In the genomic region with DNA sequence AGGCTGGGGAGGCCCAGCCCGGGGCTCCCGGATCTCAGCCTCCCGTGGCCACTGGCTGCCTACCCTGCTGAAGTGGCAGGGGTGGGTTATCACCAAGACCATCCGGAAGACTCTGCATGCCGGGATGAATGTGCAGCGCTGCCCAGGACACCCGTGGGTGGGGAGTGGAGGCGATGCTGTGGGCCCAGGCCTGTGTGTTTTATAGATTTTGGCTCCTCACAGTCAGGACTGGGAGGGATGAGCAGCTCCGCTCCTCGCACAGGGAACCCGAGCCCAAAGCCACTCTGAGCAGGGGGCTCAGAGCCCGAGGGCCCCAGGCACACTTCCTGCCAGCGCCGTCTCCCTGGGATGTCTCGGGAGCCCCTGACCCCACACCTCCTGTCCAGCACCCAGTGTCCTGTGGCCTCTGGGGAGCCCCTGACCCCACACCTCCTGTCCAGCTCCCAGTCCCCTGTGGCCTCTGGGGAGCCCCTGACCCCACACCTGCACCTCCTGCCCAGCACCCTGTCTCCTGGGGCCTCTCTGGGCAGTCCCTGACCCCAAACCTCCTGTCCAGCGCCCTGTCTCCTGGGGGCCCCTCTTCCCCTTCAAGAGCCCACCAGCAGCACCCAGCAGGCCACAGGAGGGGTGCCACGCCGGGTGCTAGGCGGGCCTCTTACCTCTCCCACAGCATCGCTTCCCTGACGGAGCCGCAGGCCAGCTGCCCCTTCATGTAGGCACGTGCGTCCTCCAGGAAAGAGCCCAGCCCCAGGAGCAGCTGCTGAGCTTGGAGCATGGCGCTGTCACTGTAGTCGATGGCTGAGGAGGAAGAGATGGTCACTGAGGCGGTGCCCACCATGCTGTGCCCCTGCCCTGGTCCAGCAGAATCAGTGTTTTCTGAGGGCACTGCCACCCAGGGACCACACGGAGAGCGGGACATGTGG, we compare ENCODE assay signal across 33 cellular contexts. TPM values are rescaled to one million over a fixed set of nuclear protein-coding genes. Genes with fewer than 3 reads are reported as not detected.
A peak's percentile ranks its signal among the peaks of the same experiment; 100 is the strongest.
DNase-seq lines count a peak whose midpoint lies in the region; ATAC-seq, FAIRE-seq and TF ChIP-seq lines count a peak whose summit lies in the region.
"Had no signal": no experiment of that assay in that cellular context is flagged by ENCODE, and none has a peak within 500 bp of the region (broad histone marks: within the 10 kb centered on the region; RNA-seq: fewer than 3 reads in every experiment).

No MANE protein-coding gene starts in this region.

- CTCF ChIA-PET in HepG2 (lab: Yijun Ruan, JAX; ENCODE audit: low intra/inter-chr PET ratio, low total read pairs): no interaction called here
- CTCF ChIA-PET in CD8-positive, alpha-beta memory T cell (lab: Charles Lee): interaction anchor here (1.3 kb wide), 1 partner anchor 36 kb away, joined by 3 read pairs; no protein-coding TSS in a partner anchor

- no peaks in the 10 kb centered on the region for H3K9me3 Mint-ChIP-seq in central memory CD8-positive, alpha-beta T cell
- H3K9me3 Mint-ChIP-seq in nephron progenitor cell: no peaks in the 10 kb centered on the region
- H3K9me3 Mint-ChIP-seq in CD8-positive, alpha-beta memory T cell: no peaks in the 10 kb centered on the region
- H3K9me3 Mint-ChIP-seq: activated T-cell treated with anti-CD3 and anti-CD28 coated beads, Interleukin-2, amount 50 U/mL, for 24 hours; CD8-positive, alpha-beta T cell; naive thymus-derived CD4-positive, alpha-beta T cell had no signal

- TF ChIP-seq POLR2A in HepG2 (IDR thresholded peaks at IDR 0.05; ENCODE audit: insufficient read depth in 1 of 2, low read depth in 2 of 2, low read length in 2 of 2) (no peak), right lobe of liver (IDR thresholded peaks at IDR 0.05) (no peak)

- H3K27me3 Mint-ChIP-seq in central memory CD8-positive, alpha-beta T cell: no peaks in the 10 kb centered on the region
- no peaks in the 10 kb centered on the region for H3K27me3 Mint-ChIP-seq in nephron progenitor cell (ENCODE audit: low read depth, poor library complexity)
- H3K27me3 Mint-ChIP-seq in CD8-positive, alpha-beta memory T cell: no peaks in the 10 kb centered on the region
- H3K27me3 Mint-ChIP-seq: activated T-cell treated with anti-CD3 and anti-CD28 coated beads, Interleukin-2, amount 50 U/mL, for 24 hours; naive thymus-derived CD4-positive, alpha-beta T cell had no signal

- TF ChIP-seq EP300 in HepG2 (IDR thresholded peaks at IDR 0.05; ENCODE audit: low read depth in 2 of 2, low read length in 2 of 2): no peak
- no peak for TF ChIP-seq EP300 in HepG2 (CRISPR knock-in tag; IDR thresholded peaks at IDR 0.05; ENCODE audit: borderline replicate concordance)

- no peaks in the 10 kb centered on the region for H3K4me1 Mint-ChIP-seq in central memory CD8-positive, alpha-beta T cell
- H3K4me1 Mint-ChIP-seq in nephron progenitor cell: peaks cover 34% of the 10 kb centered on the region
- H3K4me1 Mint-ChIP-seq in CD8-positive, alpha-beta memory T cell: peaks cover 1 to 7% (median 4%) of the 10 kb centered on the region in 3 donors

- H3K9me3 ChIP-seq in HepG2 (ENCODE audit: low read length) (no peaks in the 10 kb centered on the region), right lobe of liver (no peaks in the 10 kb centered on the region)
- H3K9me3 ChIP-seq in CD8-positive, alpha-beta memory T cell (ENCODE audit: low read length): no peaks in the 10 kb centered on the region
- H3K9me3 ChIP-seq: testis had no signal

- peak overlapping the region; percentile 69 for H3K27ac Mint-ChIP-seq in central memory CD8-positive, alpha-beta T cell (ENCODE audit: low read depth)
- peak overlapping the region; percentile 39 for H3K27ac Mint-ChIP-seq in nephron progenitor cell
- H3K27ac Mint-ChIP-seq in CD8-positive, alpha-beta memory T cell: peak overlapping the region in 1 of 8 donors; percentile 63
- H3K27ac Mint-ChIP-seq: CD8-positive, alpha-beta T cell had no signal

- H3K4me1 ChIP-seq in HepG2 (ENCODE audit: insufficient read depth, low read length): no peaks in the 10 kb centered on the region
- peaks cover 0 to 27% (median 10%) of the 10 kb centered on the region in 4 donors for H3K4me1 ChIP-seq in right lobe of liver
- peaks cover 4% of the 10 kb centered on the region for H3K4me1 ChIP-seq in CD8-positive, alpha-beta memory T cell (ENCODE audit: insufficient read depth, low read length)

- no peak overlapping the region for H2AFZ ChIP-seq in HepG2 (ENCODE audit: low read length)

- peak; percentile 9 for ATAC-seq in HepG2
- ATAC-seq in right lobe of liver: no peak
- ATAC-seq in central memory CD8-positive, alpha-beta T cell (replicated peaks; ENCODE audit: extremely low read depth, poor library complexity, severe bottlenecking): no peak
- no peak for ATAC-seq in HG02571 (IDR thresholded peaks at IDR 0.05; ENCODE audit: unreplicated experiment)
- ATAC-seq: CD8-positive, alpha-beta T cell; left ventricle myocardium superior; naive thymus-derived CD4-positive, alpha-beta T cell had no signal

- TF ChIP-seq CTCF in HepG2 (CRISPR knock-in tag; IDR thresholded peaks at IDR 0.05): no peak
- TF ChIP-seq CTCF in right lobe of liver (IDR thresholded peaks at IDR 0.05): no peak
- no peak for TF ChIP-seq CTCF in nephron progenitor cell (IDR thresholded peaks at IDR 0.05)

- no peak overlapping the region for H3K27ac ChIP-seq in HepG2 (ENCODE audit: extremely low read length, insufficient read depth, low read length)
- H3K27ac ChIP-seq in right lobe of liver: no peak overlapping the region
- H3K27ac ChIP-seq in CD8-positive, alpha-beta memory T cell (ENCODE audit: low read depth, low read length): no peak overlapping the region
- H3K27ac ChIP-seq: cardiac muscle cell, testis had no signal

- POLR2A ChIA-PET in HepG2 (lab: Yijun Ruan, JAX): no interaction called here
- POLR2A ChIA-PET in CD8-positive, alpha-beta memory T cell (lab: Charles Lee): no interaction called here

- no peak overlapping the region for H3K4me3 Mint-ChIP-seq in central memory CD8-positive, alpha-beta T cell
- H3K4me3 Mint-ChIP-seq in nephron progenitor cell: no peak overlapping the region
- H3K4me3 Mint-ChIP-seq in CD8-positive, alpha-beta memory T cell: no peak overlapping the region
- H3K4me3 Mint-ChIP-seq: activated T-cell treated with anti-CD3 and anti-CD28 coated beads, Interleukin-2, amount 50 U/mL, for 24 hours; CD8-positive, alpha-beta T cell; naive thymus-derived CD4-positive, alpha-beta T cell had no signal

- no TSS peak for BruUV-seq in HepG2 (replicated peaks; lab: Mats Ljungman, UMichigan)

- H3K36me3 ChIP-seq in HepG2 (replicated peaks in 1 of 2; ENCODE audit: control insufficient read depth in 1 of 2, insufficient read depth in 2 of 2, low read length in 2 of 2) (peaks cover 10 to 38% of the 10 kb centered on the region in 2 experiments), right lobe of liver (peaks cover 0 to 23% (median 5%) of the 10 kb centered on the region in 4 donors)
- H3K36me3 ChIP-seq in CD8-positive, alpha-beta memory T cell (ENCODE audit: insufficient read depth, low read length): peaks cover 17% of the 10 kb centered on the region

- no peaks in the 10 kb centered on the region for H3K79me2 ChIP-seq in HepG2 (ENCODE audit: insufficient read depth, low read length)

- no peak for FAIRE-seq in HepG2 (lab: Jason Lieb, UNC)
- FAIRE-seq: A204.1, astrocyte, GM12891, H54, islet of Langerhans had no signal

- H3K4me3 ChIP-seq in HepG2 (replicated peaks in 1 of 3; ENCODE audit: insufficient read depth in 1 of 3, low read depth in 2 of 3, low read length in 3 of 3) (no peak overlapping the region), right lobe of liver (no peak overlapping the region)
- H3K4me3 ChIP-seq in CD8-positive, alpha-beta memory T cell (ENCODE audit: low read length): no peak overlapping the region
- H3K4me3 ChIP-seq: cardiac muscle cell, testis had no signal

- peaks cover 20% of the 10 kb centered on the region for H3K36me3 Mint-ChIP-seq in central memory CD8-positive, alpha-beta T cell (ENCODE audit: insufficient read depth)
- H3K36me3 Mint-ChIP-seq in nephron progenitor cell (ENCODE audit: low read depth): peaks cover 19% of the 10 kb centered on the region
- H3K36me3 Mint-ChIP-seq in CD8-positive, alpha-beta memory T cell: peaks cover 0 to 72% (median 8%) of the 10 kb centered on the region in 3 donors

- H3K27me3 ChIP-seq in HepG2 (ENCODE audit: control insufficient read depth in 1 of 2, insufficient read depth in 2 of 2, low read length in 2 of 2) (no peaks in the 10 kb centered on the region), right lobe of liver (no peaks in the 10 kb centered on the region)
- H3K27me3 ChIP-seq in CD8-positive, alpha-beta memory T cell (ENCODE audit: insufficient read depth, low read length, poor library complexity, severe bottlenecking): no peaks in the 10 kb centered on the region
- H3K27me3 ChIP-seq: cardiac muscle cell, testis had no signal

- no peaks in the 10 kb centered on the region for H4K20me1 ChIP-seq in HepG2 (ENCODE audit: insufficient read depth, low read length)

- intact Hi-C loops in HepG2 (cut with micrococcal nuclease; ENCODE audit: unreplicated experiment) (no loop called here), right lobe of liver (cut with DNase I) (no loop called here)

- no peak overlapping the region for H3K9ac ChIP-seq in HepG2 (ENCODE audit: insufficient read depth, low read depth, low read length)

- TF ChIP-seq RAD21 in HepG2 (CRISPR knock-in tag; IDR thresholded peaks at IDR 0.05): no peak

- no peak for DNase-seq in HepG2 (ENCODE audit: low spot score)
- DNase-seq in right lobe of liver: no peak
- DNase-seq in central memory CD8-positive, alpha-beta T cell (ENCODE audit: low spot score in 2 of 2): no peak
- DNase-seq in nephron progenitor cell: no peak
- DNase-seq in UCSD-AML1 (lab: John Stamatoyannopoulos, UW; ENCODE audit: unreplicated experiment): no peak
- no peak for DNase-seq in glomerular visceral epithelial cell (ENCODE audit: extremely low spot score)
- DNase-seq in CD8-positive, alpha-beta memory T cell: no peak
- DNase-seq: activated CD4-positive, alpha-beta T cell treated with anti-CD3 and anti-CD28 coated beads for 48 hours; activated T-cell treated with anti-CD3 and anti-CD28 coated beads, Interleukin-2, amount 50 U/mL, for 24 hours; CD8-positive, alpha-beta T cell; cortex of kidney; effector memory CD4-positive, alpha-beta T cell; erythroblast; glutamatergic neuron; left ventricle myocardium superior; MV-4-11; naive thymus-derived CD4-positive, alpha-beta T cell; NCI-H1436; NCI-H2081 treated with DMSO at 0.1 percent for 48 hours; NCI-H226; NCI-H69; occipital lobe; SHP77; stimulated activated CD4-positive, alpha-beta T cell treated with anti-CD3 and anti-CD28 coated beads, Interleukin-15, amount 100 ng/mL, for 24 hours; stimulated activated CD4-positive, alpha-beta T cell treated with anti-CD3 and anti-CD28 coated beads, Interleukin-4, amount 100 ng/mL, for 4 hours; testis had no signal

- 99% methylated on average over 8 of the region's 29 CpGs for WGBS in HepG2 (ENCODE audit: low lambda C conversion rate)
- WGBS in right lobe of liver (ENCODE audit: insufficient coverage, low coverage, low lambda C conversion rate, missing lambda C conversion rate): no CpG with 5 or more reads among the region's 29 CpGs

- H3K4me2 ChIP-seq in HepG2 (ENCODE audit: low read depth, low read length): no peak overlapping the region

- in situ Hi-C loops in HepG2 (cut with HindIII; ENCODE audit: extremely low pct_ligation_motif_present, low pct_unique_long_range_greater_than_20kb): no loop called here

RNA-seq across cellular contexts. Expression of a gene that starts 31.4 kb away (rescaled TPM):
- 18.5 and 19.0 TPM in 2 replicates for total RNA-seq in HepG2 (2016; rRNA removed; fragmentation: Illumina TruSeq; extraction: Trizol)
- total RNA-seq in HepG2 (2016; cell fraction: cytosol; rRNA removed; fragmentation: Illumina TruSeq; extraction: Trizol; ENCODE audit: low read depth): 5.5 and 6.3 TPM in 2 replicates
- total RNA-seq in HepG2 (2016; cell fraction: insoluble cytoplasmic fraction; rRNA removed; fragmentation: Illumina TruSeq; extraction: Trizol): 18.9 and 19.7 TPM in 2 replicates
- total RNA-seq in HepG2 (2016; cell fraction: membrane; rRNA removed; fragmentation: Illumina TruSeq; extraction: Trizol): 12.5 and 13.8 TPM in 2 replicates
- total RNA-seq in HepG2 (2016; cell fraction: nucleus; rRNA removed; fragmentation: Illumina TruSeq; extraction: Trizol): 20.9 and 21.0 TPM in 2 replicates
- 23.2 and 27.0 TPM in 2 replicates for polyA plus RNA-seq in HepG2 (2011; rRNA removed)
- polyA plus RNA-seq in HepG2 (2011; cell fraction: cytosol; rRNA removed): 24.7 and 25.6 TPM in 2 replicates
- 81.1 and 85.3 TPM in 2 replicates for polyA plus RNA-seq in HepG2 (2011; cell fraction: nucleus; rRNA removed)
- polyA plus RNA-seq in HepG2 (2012): 18.2 and 22.0 TPM in 2 replicates
- 5.1 and 5.8 TPM in 2 replicates for polyA plus RNA-seq in HepG2 (2016; cell fraction: cytosol; fragmentation: Illumina TruSeq; extraction: Trizol; ENCODE audit: low read depth)
- polyA plus RNA-seq in HepG2 (2016; cell fraction: insoluble cytoplasmic fraction; fragmentation: Illumina TruSeq; extraction: Trizol; ENCODE audit: low read depth): 18.8 and 20.5 TPM in 2 replicates
- polyA plus RNA-seq in HepG2 (2016; cell fraction: membrane; fragmentation: Illumina TruSeq; extraction: Trizol; ENCODE audit: low read depth): 10.7 and 10.9 TPM in 2 replicates
- polyA plus RNA-seq in HepG2 (2016; cell fraction: nucleus; fragmentation: Illumina TruSeq; extraction: Trizol; ENCODE audit: insufficient read depth, low read depth): 43.2 and 44.7 TPM in 2 replicates
- 19.3 and 20.3 TPM in 2 replicates for polyA minus RNA-seq in HepG2 (2011; rRNA and poly(A)+ RNA removed; ENCODE audit: low replicate concordance)
- 4.0 and 5.5 TPM in 2 replicates for polyA minus RNA-seq in HepG2 (2011; cell fraction: cytosol; rRNA and poly(A)+ RNA removed)
- polyA minus RNA-seq in HepG2 (2011; cell fraction: nucleus; rRNA and poly(A)+ RNA removed): 19.4 and 22.9 TPM in 2 replicates
- 10 to 100 TPM; 24.2 to 41.9 (median 29.9) TPM for total RNA-seq in right lobe of liver
- total RNA-seq in CD8-positive, alpha-beta memory T cell: 10 to 100 TPM; 19.9 to 20.7 TPM
- polyA plus RNA-seq in CD8-positive, alpha-beta memory T cell: 17.0 TPM

RNA-seq across cellular contexts. Expression of a gene that starts 59.2 kb away (rescaled TPM):
- 54.3 and 59.3 TPM in 2 replicates for total RNA-seq in HepG2 (2016; rRNA removed; fragmentation: Illumina TruSeq; extraction: Trizol)
- 48.8 and 53.1 TPM in 2 replicates for total RNA-seq in HepG2 (2016; cell fraction: cytosol; rRNA removed; fragmentation: Illumina TruSeq; extraction: Trizol; ENCODE audit: low read depth)
- 55.5 and 59.7 TPM in 2 replicates for total RNA-seq in HepG2 (2016; cell fraction: insoluble cytoplasmic fraction; rRNA removed; fragmentation: Illumina TruSeq; extraction: Trizol)
- total RNA-seq in HepG2 (2016; cell fraction: membrane; rRNA removed; fragmentation: Illumina TruSeq; extraction: Trizol): 58.9 and 63.9 TPM in 2 replicates
- 53.4 and 63.0 TPM in 2 replicates for total RNA-seq in HepG2 (2016; cell fraction: nucleus; rRNA removed; fragmentation: Illumina TruSeq; extraction: Trizol)
- 41.1 and 41.7 TPM in 2 replicates for polyA plus RNA-seq in HepG2 (2011; rRNA removed)
- 28.6 and 35.9 TPM in 2 replicates for polyA plus RNA-seq in HepG2 (2011; cell fraction: cytosol; rRNA removed)
- polyA plus RNA-seq in HepG2 (2011; cell fraction: nucleus; rRNA removed): 164 and 213 TPM in 2 replicates
- polyA plus RNA-seq in HepG2 (2012): 23.6 and 24.3 TPM in 2 replicates
- polyA plus RNA-seq in HepG2 (2016; cell fraction: cytosol; fragmentation: Illumina TruSeq; extraction: Trizol; ENCODE audit: low read depth): 51.4 and 54.6 TPM in 2 replicates
- polyA plus RNA-seq in HepG2 (2016; cell fraction: insoluble cytoplasmic fraction; fragmentation: Illumina TruSeq; extraction: Trizol; ENCODE audit: low read depth): 53.7 and 56.0 TPM in 2 replicates
- polyA plus RNA-seq in HepG2 (2016; cell fraction: membrane; fragmentation: Illumina TruSeq; extraction: Trizol; ENCODE audit: low read depth): 55.8 and 58.6 TPM in 2 replicates
- 98.7 and 98.9 TPM in 2 replicates for polyA plus RNA-seq in HepG2 (2016; cell fraction: nucleus; fragmentation: Illumina TruSeq; extraction: Trizol; ENCODE audit: insufficient read depth, low read depth)
- 31.3 and 59.3 TPM in 2 replicates for polyA minus RNA-seq in HepG2 (2011; rRNA and poly(A)+ RNA removed; ENCODE audit: low replicate concordance)
- 12.7 and 18.4 TPM in 2 replicates for polyA minus RNA-seq in HepG2 (2011; cell fraction: cytosol; rRNA and poly(A)+ RNA removed)
- polyA minus RNA-seq in HepG2 (2011; cell fraction: nucleus; rRNA and poly(A)+ RNA removed): 74.3 and 83.8 TPM in 2 replicates
- total RNA-seq in right lobe of liver: 10 to 100 TPM; 22.0 to 53.2 (median 27.3) TPM
- 10 to 100 TPM; 84.5 to 84.9 TPM for total RNA-seq in CD8-positive, alpha-beta memory T cell
- polyA plus RNA-seq in CD8-positive, alpha-beta memory T cell: 39.2 TPM
